Comparison of ENCODE assay signal across 28 cellular contexts in the genomic region with DNA sequence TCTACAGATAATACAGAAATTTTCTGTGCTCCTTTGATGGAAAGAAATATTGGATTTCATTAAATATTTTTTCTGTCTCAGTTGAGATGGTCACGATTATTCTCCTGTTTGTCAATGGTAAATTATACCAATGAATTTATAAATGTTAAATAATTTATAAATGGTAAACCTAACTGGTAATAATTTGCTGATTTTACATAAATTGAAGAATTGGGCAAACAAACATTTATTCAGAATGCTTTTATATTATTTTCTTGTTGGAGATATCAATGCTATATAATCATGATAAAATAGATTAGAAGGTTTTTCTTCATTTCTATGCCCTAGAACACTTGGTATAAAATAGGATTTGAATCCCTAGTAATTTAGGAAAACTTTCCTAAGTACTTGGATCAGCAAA.
"Had no signal": no experiment of that assay in that cellular context is flagged by ENCODE, and none has a peak within 500 bp of the region (broad histone marks: within the 10 kb centered on the region; RNA-seq: fewer than 3 reads in every experiment).

No MANE protein-coding gene starts in this region.

- DNase-seq: naive thymus-derived CD8-positive, alpha-beta T cell; occipital lobe; ovary; posterior cingulate gyrus; psoas muscle; right cardiac atrium; spleen; stimulated activated CD4-positive, alpha-beta T cell treated with anti-CD3 and anti-CD28 coated beads, Interleukin-12 subunit alpha, Interleukin-12 subunit beta, amount 100 ng/mL, for 4 hours; stimulated activated CD4-positive, alpha-beta T cell treated with anti-CD3 and anti-CD28 coated beads, Interleukin-1b, Interleukin-23, amount 100 ng/mL, for 48 hours; stimulated activated CD4-positive, alpha-beta T cell treated with anti-CD3 and anti-CD28 coated beads, Interleukin-4, amount 100 ng/mL, for 1 hour; stimulated activated CD4-positive, alpha-beta T cell treated with anti-CD3 and anti-CD28 coated beads, Interleukin-4, amount 100 ng/mL, for 4 hours; stimulated activated CD8-positive, alpha-beta memory T cell treated with anti-CD3 and anti-CD28 coated beads, Interleukin-4, amount 100 ng/mL, for 48 hours; stimulated activated naive CD4-positive, alpha-beta T cell; stimulated activated naive CD8-positive, alpha-beta T cell treated with anti-CD3 and anti-CD28 coated beads, Interleukin-15, amount 100 ng/mL, for 72 hours; stimulated activated naive CD8-positive, alpha-beta T cell treated with anti-CD3 and anti-CD28 coated beads, Interleukin-15, Interleukin-2, amounts not matched to agents 100 U/mL and 50 U/mL, for 24 hours; substantia nigra; testis; tibial artery; transverse colon; upper lobe of right lung; uterus had no signal

- H3K27ac ChIP-seq: neural progenitor cell, ovary, parathyroid adenoma, psoas muscle, skin epidermis, spleen, suprapubic skin, testis, tibial artery, transverse colon, upper lobe of right lung had no signal

- H3K9me3 ChIP-seq: ovary, psoas muscle, suprapubic skin, testis, tibial artery, transverse colon, upper lobe of right lung, uterus had no signal

- H3K4me3 ChIP-seq: neural progenitor cell, ovary, psoas muscle, skin epidermis, smooth muscle cell, spleen, suprapubic skin, testis, tibial artery, transverse colon, upper lobe of right lung, uterus had no signal

- H3K4me1 ChIP-seq: neural progenitor cell, psoas muscle, spleen, suprapubic skin, testis, tibial artery, transverse colon, upper lobe of right lung, uterus had no signal

- H3K4me2 ChIP-seq: neural progenitor cell, smooth muscle cell had no signal

- ATAC-seq: naive thymus-derived CD8-positive, alpha-beta T cell; psoas muscle; right cardiac atrium; sciatic nerve; stimulated activated memory B cell treated with anti-CD40 and anti-IgM and Interleukin-4, amounts not matched to agents 10 μg/mL and 1 μg/mL and 100 μg/mL, for 72 hours; stimulated activated naive CD8-positive, alpha-beta T cell treated with anti-CD3 and anti-CD28 coated beads, Interleukin-15, amount 100 ng/mL, for 72 hours; stimulated activated naive CD8-positive, alpha-beta T cell treated with anti-CD3 and anti-CD28 coated beads, Interleukin-15, Interleukin-2, amounts not matched to agents 100 U/mL and 50 U/mL, for 24 hours; upper lobe of right lung had no signal

- H2AFZ ChIP-seq: neural progenitor cell, parathyroid adenoma had no signal

- H3K9ac ChIP-seq: neural progenitor cell, parathyroid adenoma had no signal

- H3K36me3 ChIP-seq: neural progenitor cell, ovary, spleen, suprapubic skin, tibial artery, transverse colon, upper lobe of right lung, uterus had no signal

- H3K27me3 ChIP-seq: neural progenitor cell, ovary, spleen, suprapubic skin, testis, tibial artery, transverse colon, upper lobe of right lung, uterus had no signal
